ENCODE assay signal across 8 cellular contexts in the genomic region with DNA sequence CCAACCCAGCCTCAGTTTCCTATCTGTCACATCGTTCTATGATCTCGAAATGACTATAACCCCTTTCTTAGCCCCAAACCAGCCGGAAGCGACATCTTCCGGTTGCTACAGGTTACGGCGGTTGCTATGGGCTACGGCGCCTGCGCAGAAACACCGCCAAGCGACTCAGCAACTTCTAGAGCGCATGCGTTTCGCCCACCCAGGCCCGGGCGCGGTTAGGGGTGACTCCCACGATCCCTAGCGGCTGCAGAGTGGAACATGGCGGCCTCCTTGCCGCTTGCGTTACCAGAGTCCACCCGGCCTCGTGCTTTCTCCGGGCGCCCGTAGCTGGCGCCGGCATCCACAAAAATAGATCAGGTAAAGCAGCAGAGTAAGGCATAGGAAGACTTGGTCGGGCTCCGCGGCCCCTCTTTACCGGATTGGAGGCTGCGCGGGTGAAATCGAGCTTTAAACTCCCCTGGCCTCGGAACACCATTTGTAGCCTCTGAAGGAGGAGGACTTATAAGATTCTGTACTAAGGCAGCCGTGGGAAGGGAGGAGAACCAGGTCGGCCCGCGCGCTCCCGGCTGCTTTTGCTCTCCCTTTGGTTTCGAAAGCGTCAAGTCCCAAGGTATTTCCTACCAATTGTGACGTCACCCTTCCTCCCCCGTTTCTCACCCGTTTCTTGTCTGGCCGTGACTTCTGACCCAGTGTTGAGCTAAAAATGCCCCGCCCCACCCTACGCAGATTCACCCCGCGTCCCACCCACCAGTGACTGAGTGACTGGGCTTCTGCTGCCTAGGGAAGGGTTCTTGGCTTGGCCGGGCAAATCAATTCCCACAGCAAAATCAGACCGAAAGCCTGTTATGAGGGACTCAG. TPM values are rescaled to one million over a fixed set of nuclear protein-coding genes. Genes with fewer than 3 reads are reported as not detected.
DNase-seq lines count a peak whose midpoint lies in the region; ATAC-seq and TF ChIP-seq lines count a peak whose summit lies in the region.

No MANE protein-coding gene starts in this region.

- H3K4ac ChIP-seq in IMR-90 (ENCODE audit: low read depth, low read length) = peak overlapping the region; percentile 98

- intact Hi-C loops in IMR-90 (cut with micrococcal nuclease) = loop anchor here (5.0 kb wide), 1 partner anchor 52 kb away; no protein-coding TSS in a partner anchor
- intact Hi-C loops in OCI-LY7 (cut with micrococcal nuclease; ENCODE audit: unreplicated experiment) = loop anchor here (2.0 kb wide), 1 partner anchor 67 kb away; the partner anchor contains the start of gene FKBP1A
- intact Hi-C loops in mucosa of descending colon (cut with DNase I, micrococcal nuclease) = loop anchor here (5.0 kb wide), 2 partner anchors 52 to 67 kb away; partner anchors contain the start of gene FKBP1A (in 1 of the 2)

- H3K9me2 ChIP-seq in OCI-LY7 (ENCODE audit: insufficient read depth, low read length) = no peaks in the 10 kb centered on the region

- TF ChIP-seq CTCF in IMR-90 (conservative IDR thresholded peaks at IDR 0.05; ENCODE audit: low read depth, low read length) (no peak; the same call in 1 of the 2 replicates), OCI-LY7 (conservative IDR thresholded peaks at IDR 0.05; ENCODE audit: low read length) (no peak), epithelial cell of proximal tubule (conservative IDR thresholded peaks at IDR 0.05; ENCODE audit: low read depth, low read length) (peak; percentile 3), mucosa of descending colon (IDR thresholded peaks at IDR 0.05) (no peak)

- H4K91ac ChIP-seq in IMR-90 (ENCODE audit: insufficient read depth, low read depth, low read length) = peak overlapping the region; percentile 96

- peak overlapping the region; percentile 100 for H2BK15ac ChIP-seq in IMR-90 (ENCODE audit: low read depth, low read length)

- WGBS in IMR-90 (ENCODE audit: extremely low coverage in 2 of 2, insufficient read length in 1 of 2), 2 experiments = 1% methylated on average over 18 of the region's 56 CpGs; no CpG with 5 or more reads in 1 of the 2 experiments

- peaks cover 23 to 69% of the 10 kb centered on the region in 2 experiments for H3K79me1 ChIP-seq in IMR-90 (ENCODE audit: low read depth in 1 of 2, low read length in 2 of 2)

- peak overlapping the region; percentile 88 for H3K23ac ChIP-seq in IMR-90 (ENCODE audit: low read depth, low read length)

- DNase-seq in DMS153 treated with DMSO at 0.1 percent for 48 hours (lab: John Stamatoyannopoulos, UW; ENCODE audit: unreplicated experiment) (peak; percentile 80), IMR-90 (peak; percentile 97), OCI-LY7 (ENCODE audit: low spot score) (peak; percentile 98), activated T-cell treated with anti-CD3 and anti-CD28 coated beads for 4 hours (peak; percentile 99), epithelial cell of proximal tubule (ENCODE audit: low read depth) (peak; percentile 80), mucosa of descending colon (peak; percentile 97 to 99 (median 97))
- DNase-seq in stimulated activated CD8-positive, alpha-beta memory T cell treated with anti-CD3 and anti-CD28 coated beads, Interleukin-4, amount 100 ng/mL, for 1 hour (ENCODE audit: low read depth in 2 of 2, low spot score in 1 of 2) = peak; percentile 99 to 100

- H3K4me1 ChIP-seq in IMR-90 (ENCODE audit: control insufficient read depth, insufficient read depth, low read length) (peaks cover 34% of the 10 kb centered on the region), OCI-LY7 (ENCODE audit: insufficient read depth, low read length, poor library complexity, severe bottlenecking) (peaks cover 46% of the 10 kb centered on the region), mucosa of descending colon (ENCODE audit: low read depth) (peaks cover 35% of the 10 kb centered on the region)

- H3K4me2 ChIP-seq in IMR-90 (ENCODE audit: low read depth, low read length) = peak overlapping the region; percentile 95
- H3K4me2 ChIP-seq in OCI-LY7 (ENCODE audit: low read length) = peak overlapping the region; percentile 94

- H3K18ac ChIP-seq in IMR-90 (ENCODE audit: low read depth, low read length) = peak overlapping the region; percentile 84

- H3K56ac ChIP-seq in IMR-90 (ENCODE audit: extremely low read depth, insufficient read depth, low read length) = peak overlapping the region; percentile 99

- peak overlapping the region; percentile 93 to 95 for H4K8ac ChIP-seq in IMR-90 (ENCODE audit: low read depth in 2 of 2, low read length in 2 of 2)

- H2BK20ac ChIP-seq in IMR-90 (ENCODE audit: low read depth, low read length) = peak overlapping the region; percentile 87

- H2AFZ ChIP-seq in IMR-90 (replicated peaks; ENCODE audit: low read length, poor library complexity) = peak overlapping the region; percentile 90
- H2AFZ ChIP-seq in OCI-LY7 (ENCODE audit: low read length) = peak overlapping the region; percentile 86

- H4K5ac ChIP-seq in IMR-90 (ENCODE audit: low read depth, low read length) = peak overlapping the region; percentile 81

- H3K9me1 ChIP-seq in IMR-90 (ENCODE audit: insufficient read depth, low read length) = peaks cover 36% of the 10 kb centered on the region

- POLR2A ChIA-PET in IMR-90 (lab: Charles Lee; ENCODE audit: unreplicated experiment) = interaction anchor here (1.2 kb wide), 1 partner anchor 57 kb away, joined by 3 read pairs; no protein-coding TSS in a partner anchor
- POLR2A ChIA-PET in OCI-LY7 (lab: Charles Lee) = interaction anchor here (0.6 to 1.0 kb wide), 3 partner anchors 9 to 36 kb away, joined by 3 to 4 read pairs (median 3); no protein-coding TSS in a partner anchor

- CTCF ChIA-PET in IMR-90 (lab: Yijun Ruan, JAX) (interaction anchor here (1.2 kb wide), 1 partner anchor 178 kb away, joined by 3 read pairs; no protein-coding TSS in a partner anchor), OCI-LY7 (lab: Charles Lee; ENCODE audit: unreplicated experiment) (no interaction called here)

- H2AK9ac ChIP-seq in IMR-90 (replicated peaks; ENCODE audit: low read depth, low read length, poor library complexity) = peak overlapping the region; percentile 98

- H3K27ac ChIP-seq in IMR-90 (ENCODE audit: insufficient read depth, low read length) = peak overlapping the region; percentile 89
- peak overlapping the region; percentile 60 for H3K27ac ChIP-seq in OCI-LY7 (ENCODE audit: low read depth, low read length, poor library complexity, severe bottlenecking)

- BruUV-seq in IMR-90 (replicated peaks; lab: Mats Ljungman, UMichigan) = no TSS peak
- BruUV-seq in OCI-LY7 (replicated peaks; lab: Mats Ljungman, UMichigan) = TSS peak; percentile 76

- peak; percentile 97 for TF ChIP-seq POLR2A in IMR-90 (IDR thresholded peaks at IDR 0.05; ENCODE audit: low read depth, low read length)

- H3K4me3 ChIP-seq in IMR-90 (ENCODE audit: insufficient read depth, low read depth, low read length) (peak overlapping the region; percentile 60), OCI-LY7 (ENCODE audit: low read depth, low read length, poor library complexity, severe bottlenecking) (peak overlapping the region; percentile 82), epithelial cell of proximal tubule (ENCODE audit: low read depth, low read length) (peak overlapping the region; percentile 86), mucosa of descending colon (peak overlapping the region; percentile 60)

- H4K20me1 ChIP-seq in IMR-90 (ENCODE audit: insufficient read depth, low read length) (no peaks in the 10 kb centered on the region; the same call in 1 of the 2 replicates), OCI-LY7 (ENCODE audit: insufficient read depth, low read length) (peaks cover 15% of the 10 kb centered on the region)

- dilution Hi-C loops in IMR-90 (cut with HindIII; ENCODE audit: low sequenced_read_pairs, unreplicated experiment) = no loop called here

- TF ChIP-seq RAD21 in IMR-90 (IDR thresholded peaks at IDR 0.05; ENCODE audit: low read length) = 0 out of 2 replicates have a peak, but pooled peaks have one; percentile 1

- peak overlapping the region; percentile 85 for H3K9ac ChIP-seq in IMR-90 (ENCODE audit: low read depth, low read length)

- peak; percentile 75 for ATAC-seq in GM21529 (IDR thresholded peaks at IDR 0.05; ENCODE audit: unreplicated experiment)
- ATAC-seq in IMR-90 (ENCODE audit: low read depth) = peak; percentile 80
- peak; percentile 73 for ATAC-seq in mucosa of descending colon

- peak overlapping the region; percentile 98 for H3K14ac ChIP-seq in IMR-90 (replicated peaks; ENCODE audit: low read depth, low read length)

- peak overlapping the region; percentile 99 for H2AK5ac ChIP-seq in IMR-90 (ENCODE audit: low read depth, low read length)

- H2BK5ac ChIP-seq in IMR-90 (ENCODE audit: low read depth, low read length, poor library complexity, severe bottlenecking) = peak overlapping the region; percentile 99

- H3K36me3 ChIP-seq in IMR-90 (ENCODE audit: control insufficient read depth, insufficient read depth, low read length) = no peaks in the 10 kb centered on the region
- H3K36me3 ChIP-seq in OCI-LY7 (ENCODE audit: insufficient read depth, low read length) = no peaks in the 10 kb centered on the region
- no peaks in the 10 kb centered on the region for H3K36me3 ChIP-seq in mucosa of descending colon (ENCODE audit: low read depth)

- H3K27me3 ChIP-seq in IMR-90 (ENCODE audit: control insufficient read depth, insufficient read depth, low read length) = no peaks in the 10 kb centered on the region

- H3K79me2 ChIP-seq in OCI-LY7 (ENCODE audit: insufficient read depth, low read depth, low read length) = peaks cover 40% of the 10 kb centered on the region

- H3K9me3 ChIP-seq in IMR-90 (ENCODE audit: control insufficient read depth, insufficient read depth, low read length) (no peaks in the 10 kb centered on the region), OCI-LY7 (ENCODE audit: low read length) (no peaks in the 10 kb centered on the region), mucosa of descending colon (no peaks in the 10 kb centered on the region)

- H2BK120ac ChIP-seq in IMR-90 (ENCODE audit: low read depth, low read length) = peak overlapping the region; percentile 90

- in situ Hi-C loops in IMR-90 (cut with MboI; ENCODE audit: low sequenced_read_pairs) = loop anchor here (25.0 kb wide), 1 partner anchor 512 kb away; no protein-coding TSS in a partner anchor

RNA-seq across cellular contexts. Expression of gene SDCBP2, which starts 3.5 kb away (rescaled TPM):
- total RNA-seq in IMR-90 (2012; rRNA removed) = 0.54 and 0.83 TPM in 2 replicates
- polyA plus RNA-seq in IMR-90 (2012; rRNA removed) = 1.3 TPM in 2 replicates
- 1.5 and 1.6 TPM in 2 replicates for polyA plus RNA-seq in IMR-90 (2012; cell fraction: cytosol; rRNA removed)
- 2.5 and 4.1 TPM in 2 replicates for polyA plus RNA-seq in IMR-90 (2012; cell fraction: nucleus; rRNA removed; ENCODE audit: low replicate concordance)
- 1.8 and 2.8 TPM in 2 replicates for total RNA-seq in OCI-LY7 (2014; rRNA removed; shearing (Covaris generic))
- total RNA-seq in OCI-LY7 (2022) = 2.5 and 2.6 TPM in 2 replicates
- total RNA-seq in epithelial cell of proximal tubule = 2.8 and 5.1 TPM in 2 replicates
- total RNA-seq in mucosa of descending colon = 100 to 1,000 TPM; 165 to 447 (median 320) TPM

RNA-seq across cellular contexts. Expression of gene SNPH, which starts 59.3 kb away (rescaled TPM):
- total RNA-seq in IMR-90 (2012; rRNA removed) (4.5 and 4.7 TPM in 2 replicates), OCI-LY7 (2022) (not detected in 2 replicates), epithelial cell of proximal tubule (4.6 and 7.2 TPM in 2 replicates), mucosa of descending colon (10 to 100 TPM in 1 of 3 donors, 1 to 10 TPM in 2; 1.1 to 11.7 (median 2.2) TPM)
- polyA plus RNA-seq in IMR-90 (2012; rRNA removed) = 3.1 and 3.2 TPM in 2 replicates
- 1.5 and 3.4 TPM in 2 replicates for polyA plus RNA-seq in IMR-90 (2012; cell fraction: cytosol; rRNA removed)
- polyA plus RNA-seq in IMR-90 (2012; cell fraction: nucleus; rRNA removed; ENCODE audit: low replicate concordance) = 6.1 and 14.6 TPM in 2 replicates
- 0.10 TPM in 1 of 2 replicates, not detected in the other for total RNA-seq in OCI-LY7 (2014; rRNA removed; shearing (Covaris generic))

Comparison
In these comparisons a context has a peak if more than half of its experiments do, and no peak if none do; other contexts are left out.
1. Peak in every context shown above with its lines: DNase-seq, ATAC-seq, H3K4me3 ChIP-seq and H3K27ac ChIP-seq.
2. RNA of gene SDCBP2, which starts 3.5 kb away (total RNA-seq): 165 to 447 TPM in mucosa of descending colon; 2.8 to 5.1 TPM in epithelial cell of proximal tubule, 1.8 to 2.8 TPM in OCI-LY7 and 0.54 to 0.83 TPM in IMR-90; every median in the first group is over 10 times any median in the second.